Comparison of ENCODE assay signal across 8 cellular contexts in the genomic region with DNA sequence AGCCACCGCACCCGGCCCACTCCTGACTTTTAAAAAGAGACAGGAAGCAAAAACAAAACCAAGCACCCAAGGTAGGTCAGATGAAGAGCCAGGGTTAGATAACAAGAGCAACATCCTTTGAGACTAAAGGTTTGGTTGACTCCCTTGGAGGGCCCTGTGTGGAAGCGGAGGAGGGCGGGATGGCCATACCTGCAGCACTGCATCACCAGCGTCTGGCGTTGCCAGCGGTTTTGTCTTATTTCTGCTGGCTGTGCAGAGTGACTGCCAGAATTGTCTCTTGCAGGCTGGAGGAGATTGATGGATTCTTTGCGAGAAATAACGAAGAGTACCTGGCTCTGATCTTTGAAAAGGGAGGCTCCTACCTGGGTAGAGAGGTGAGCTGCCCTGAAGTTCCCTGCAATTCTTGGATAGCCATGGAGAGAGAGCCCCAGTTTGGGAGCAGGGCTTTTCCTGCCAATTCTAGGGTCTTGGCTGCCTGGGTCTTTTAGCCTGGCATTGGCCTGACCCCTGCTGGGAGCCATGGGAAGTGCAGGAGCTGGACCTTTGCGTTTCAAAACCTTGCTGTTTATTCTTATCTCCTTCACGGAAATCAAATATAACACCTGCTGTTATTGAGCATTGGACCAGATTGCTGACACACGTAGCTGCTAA. TPM values are rescaled to one million over a fixed set of nuclear protein-coding genes. Genes with fewer than 3 reads are reported as not detected.
A peak's percentile ranks its signal among the peaks of the same experiment; 100 is the strongest.
DNase-seq lines count a peak whose midpoint lies in the region; ATAC-seq and TF ChIP-seq lines count a peak whose summit lies in the region.

No MANE protein-coding gene starts in this region.

- TF ChIP-seq CTCF in GM13977 (IDR thresholded peaks at IDR 0.05; ENCODE audit: extremely low read depth, insufficient read depth, missing control alignments) (peak; percentile 90), coronary artery (IDR thresholded peaks at IDR 0.05) (peak; percentile 81), lung (IDR thresholded peaks at IDR 0.05; ENCODE audit: control extremely low read depth, extremely low read depth) (peak; percentile 93)

- H3K27ac ChIP-seq in coronary artery, result no peak overlapping the region
- H3K27ac ChIP-seq in lung (ENCODE audit: low read depth in 1 of 2, low read length in 1 of 2), result no peak overlapping the region

- peaks cover 5 to 9% of the 10 kb centered on the region in 2 donors for H3K4me1 ChIP-seq in lung (ENCODE audit: control insufficient read depth in 2 of 2, insufficient read depth in 2 of 2, low read length in 2 of 2)

- H3K4me3 ChIP-seq in coronary artery, result no peak overlapping the region
- H3K4me3 ChIP-seq in lung, result no peak overlapping the region

- H3K36me3 ChIP-seq in lung (ENCODE audit: control insufficient read depth in 2 of 2, insufficient read depth in 2 of 2, low read length in 2 of 2), result peaks cover 0 to 37% of the 10 kb centered on the region in 2 donors

- H3K27me3 ChIP-seq in lung (ENCODE audit: control insufficient read depth, insufficient read depth), result no peaks in the 10 kb centered on the region

- 63 to 75% methylated on average over 12 of the region's 12 CpGs for WGBS in lung, 2 donors

- ATAC-seq in lung (ENCODE audit: insufficient read depth, low FRiP score) (no peak), GM19395 (IDR thresholded peaks at IDR 0.05; ENCODE audit: unreplicated experiment) (no peak)

- DNase-seq in AG08395 (ENCODE audit: low spot score) (peak; percentile 81), GM13977 (ENCODE audit: low spot score) (peak; percentile 86), NCI-H1694 treated with DMSO at 0.1 percent for 48 hours (lab: John Stamatoyannopoulos, UW) (peak; percentile 73), coronary artery (ENCODE audit: low spot score) (no peak), lung (ENCODE audit: low spot score) (peak; percentile 56)
- DNase-seq in activated CD4-positive, alpha-beta T cell treated with anti-CD3 and anti-CD28 coated beads for 4 hours, result peak; percentile 34 to 63
- DNase-seq in stimulated activated CD8-positive, alpha-beta memory T cell treated with anti-CD3 and anti-CD28 coated beads, Interleukin-4, amount 100 ng/mL, for 1 hour (ENCODE audit: low read depth in 2 of 2, low spot score in 1 of 2), result peak; percentile 38 to 40

- no peaks in the 10 kb centered on the region for H3K9me3 ChIP-seq in lung (ENCODE audit: control insufficient read depth in 2 of 2, insufficient read depth in 1 of 2, low read length in 1 of 2)

- in situ Hi-C loops in GM13977 (cut with MboI; ENCODE audit: low pct_unique_long_range_greater_than_20kb, low sequenced_read_pairs, unreplicated experiment), result loop anchor here (25.0 kb wide), 1 partner anchor 466 kb away; no protein-coding TSS in a partner anchor

RNA-seq across cellular contexts. Expression of gene QSOX1, which starts 24.0 kb away (rescaled TPM):
- 100 to 1,000 TPM; 170 to 537 TPM for total RNA-seq in lung
- 100 to 1,000 TPM; 244 to 268 TPM for polyA plus RNA-seq in lung

RNA-seq across cellular contexts. Expression of gene LHX4, which starts 51.4 kb away (rescaled TPM):
- total RNA-seq in lung, result under 1 TPM in 1 of 2 donors, not detected in 1; 0.03 TPM
- under 1 TPM; 0.02 TPM for polyA plus RNA-seq in lung
